ENCODE assay signal across 1 cellular context in the genomic region with DNA sequence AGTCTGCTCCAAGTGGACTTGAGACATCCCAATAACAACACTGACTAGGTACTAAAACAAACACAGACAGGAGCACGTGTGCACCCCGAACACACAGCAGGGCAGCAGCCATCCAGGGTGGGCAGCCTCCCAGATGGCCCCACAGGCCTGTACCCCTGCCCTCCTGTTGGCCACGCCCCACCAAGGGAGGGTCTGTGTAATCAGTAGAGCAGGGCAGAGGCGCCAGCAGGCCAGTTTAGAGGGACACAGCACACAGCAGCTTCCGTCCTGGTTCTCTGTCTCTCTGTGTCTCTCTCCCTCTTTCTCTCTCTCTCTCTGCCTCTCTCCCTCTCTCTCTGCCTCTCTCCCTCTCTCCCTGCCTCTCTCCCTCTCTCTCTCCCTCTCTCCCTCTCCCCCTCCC.
TF ChIP-seq lines count a peak whose summit lies in the region.

No MANE protein-coding gene starts in this region.

TF ChIP-seq in GM12878, 131 proteins besides CTCF, POLR2A, EP300 and RAD21 (continued from another document):
- TF ChIP-seq BRCA1 (IDR thresholded peaks at IDR 0.05; ENCODE audit: low read depth, low read length): no peak
- TF ChIP-seq MAX (IDR thresholded peaks at IDR 0.05; ENCODE audit: low read depth, low read length): no peak
- TF ChIP-seq IKZF1 (conservative IDR thresholded peaks at IDR 0.05): no peak
- no peak for TF ChIP-seq MTA2 (IDR thresholded peaks at IDR 0.05; ENCODE audit: low read depth)
- no peak for TF ChIP-seq HDAC2 (IDR thresholded peaks at IDR 0.05)
- no peak for TF ChIP-seq ZNF274 (IDR thresholded peaks at IDR 0.05; ENCODE audit: insufficient read depth, insufficient read length)
- no peak for TF ChIP-seq LARP7 (IDR thresholded peaks at IDR 0.05)
- TF ChIP-seq ESRRA (IDR thresholded peaks at IDR 0.05; ENCODE audit: low read length): no peak
- TF ChIP-seq ZSCAN29 (IDR thresholded peaks at IDR 0.05): no peak
- TF ChIP-seq, protein P1, sequence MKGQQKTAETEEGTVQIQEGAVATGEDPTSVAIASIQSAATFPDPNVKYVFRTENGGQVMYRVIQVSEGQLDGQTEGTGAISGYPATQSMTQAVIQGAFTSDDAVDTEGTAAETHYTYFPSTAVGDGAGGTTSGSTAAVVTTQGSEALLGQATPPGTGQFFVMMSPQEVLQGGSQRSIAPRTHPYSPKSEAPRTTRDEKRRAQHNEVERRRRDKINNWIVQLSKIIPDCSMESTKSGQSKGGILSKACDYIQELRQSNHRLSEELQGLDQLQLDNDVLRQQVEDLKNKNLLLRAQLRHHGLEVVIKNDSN (IDR thresholded peaks at IDR 0.05; ENCODE audit: borderline replicate concordance, extremely low read length, insufficient read depth, low read depth, low read length): no peak
- TF ChIP-seq, protein P2, sequence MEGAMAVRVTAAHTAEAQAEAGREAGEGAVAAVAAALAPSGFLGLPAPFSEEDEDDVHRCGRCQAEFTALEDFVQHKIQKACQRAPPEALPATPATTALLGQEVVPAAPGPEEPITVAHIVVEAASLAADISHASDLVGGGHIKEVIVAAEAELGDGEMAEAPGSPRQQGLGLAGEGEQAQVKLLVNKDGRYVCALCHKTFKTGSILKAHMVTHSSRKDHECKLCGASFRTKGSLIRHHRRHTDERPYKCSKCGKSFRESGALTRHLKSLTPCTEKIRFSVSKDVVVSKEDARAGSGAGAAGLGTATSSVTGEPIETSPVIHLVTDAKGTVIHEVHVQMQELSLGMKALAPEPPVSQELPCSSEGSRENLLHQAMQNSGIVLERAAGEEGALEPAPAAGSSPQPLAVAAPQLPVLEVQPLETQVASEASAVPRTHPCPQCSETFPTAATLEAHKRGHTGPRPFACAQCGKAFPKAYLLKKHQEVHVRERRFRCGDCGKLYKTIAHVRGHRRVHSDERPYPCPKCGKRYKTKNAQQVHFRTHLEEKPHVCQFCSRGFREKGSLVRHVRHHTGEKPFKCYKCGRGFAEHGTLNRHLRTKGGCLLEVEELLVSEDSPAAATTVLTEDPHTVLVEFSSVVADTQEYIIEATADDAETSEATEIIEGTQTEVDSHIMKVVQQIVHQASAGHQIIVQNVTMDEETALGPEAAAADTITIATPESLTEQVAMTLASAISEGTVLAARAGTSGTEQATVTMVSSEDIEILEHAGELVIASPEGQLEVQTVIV (IDR thresholded peaks at IDR 0.05; ENCODE audit: borderline replicate concordance, partially characterized antibody): no peak
- TF ChIP-seq NBN (IDR thresholded peaks at IDR 0.05): no peak
